16 cellular contexts compared by ENCODE assay signal in genomic region chr11:32005786-32006406, GRCh38.
DNase-seq lines count a peak whose midpoint lies in the region; TF ChIP-seq lines count a peak whose summit lies in the region.
"Had no signal": no experiment of that assay in that cellular context is flagged by ENCODE, and none has a peak within 500 bp of the region (broad histone marks: within the 10 kb centered on the region; RNA-seq: fewer than 3 reads in every experiment).

No MANE protein-coding gene starts in this region.

- TF ChIP-seq CTCF in foreskin fibroblast (IDR thresholded peaks at IDR 0.05; ENCODE audit: low read depth, low read length): no peak

- in situ Hi-C loops in ACHN (cut with HindIII; ENCODE audit: low pct_ligation_motif_present, low pct_unique_long_range_greater_than_20kb, low sequenced_read_pairs): no loop called here

- no peak overlapping the region for H3K4me3 ChIP-seq in foreskin fibroblast (ENCODE audit: low read depth in 1 of 2, low read length in 2 of 2)
- H3K4me3 ChIP-seq: body of pancreas, uterus had no signal

- peak; percentile 39 for DNase-seq in ACHN
- peak; percentile 38 for DNase-seq in HS-27A (ENCODE audit: low read depth)
- DNase-seq in RPMI7951 (ENCODE audit: low read depth): peak; percentile 85
- DNase-seq in foreskin fibroblast: peak; percentile 6 to 10
- no peak for DNase-seq in NCI-H2227 (lab: John Stamatoyannopoulos, UW; ENCODE audit: unreplicated experiment)
- no peak for DNase-seq in NK-92 (lab: John Stamatoyannopoulos, UW; ENCODE audit: unreplicated experiment)
- DNase-seq in NCI-H2081 treated with DMSO at 0.1 percent for 48 hours (lab: John Stamatoyannopoulos, UW): no peak
- DNase-seq in activated gamma-delta T cell (lab: John Stamatoyannopoulos, UW): no peak
- DNase-seq: activated CD4-positive, CD25-positive, alpha-beta regulatory T cell treated with anti-CD3 and anti-CD28 coated beads, Interleukin-2, amount 50 U/mL, for 72 hours; activated CD8-positive, alpha-beta memory T cell treated with anti-CD3 and anti-CD28 coated beads, Interleukin-2, amount 50 U/mL, for 4 hours; activated naive CD4-positive, alpha-beta T cell; body of pancreas; CD8-positive, alpha-beta memory T cell; stimulated activated CD4-positive, alpha-beta T cell treated with anti-CD3 and anti-CD28 coated beads, Interleukin-15, amount 100 ng/mL, for 24 hours; stimulated activated naive CD8-positive, alpha-beta T cell treated with anti-CD3 and anti-CD28 coated beads, Interleukin-15, amount 100 ng/mL, for 72 hours; uterus had no signal

Comparison
In these comparisons a context has a peak if more than half of its experiments do, and no peak if none do; other contexts are left out.
1. DNase-seq: peak in ACHN (single experiment), HS-27A (single experiment), RPMI7951 (single experiment) and foreskin fibroblast (2 of 2); none in NCI-H2227 (single experiment), NK-92 (single experiment), NCI-H2081 treated with DMSO at 0.1 percent for 48 hours (single experiment) and activated gamma-delta T cell (single experiment).